In genomic region chr4:8146158-8146557, GRCh38 we compare ENCODE assay signal across 2 cellular contexts.
TF ChIP-seq lines count a peak whose summit lies in the region.

No MANE protein-coding gene starts in this region.

TF ChIP-seq in HepG2, 621 proteins besides CTCF, POLR2A, EP300 and RAD21:
- no peak for TF ChIP-seq HNRNPUL1 (IDR thresholded peaks at IDR 0.05; ENCODE audit: low read depth, low read length)
- TF ChIP-seq CREB1 (IDR thresholded peaks at IDR 0.05), result peak; percentile 95
- TF ChIP-seq CREB1 (CRISPR knock-in tag; IDR thresholded peaks at IDR 0.05), result no peak

TF ChIP-seq in neural cell, 6 proteins besides CTCF, POLR2A, EP300 and RAD21:
- TF ChIP-seq POLR2AphosphoS5 (IDR thresholded peaks at IDR 0.05) (no peak), SMC3 (conservative IDR thresholded peaks at IDR 0.05; ENCODE audit: poor library complexity) (no peak), EZH2 (IDR thresholded peaks at IDR 0.05; ENCODE audit: borderline replicate concordance, insufficient read depth, low read length, poor library complexity, severe bottlenecking) (no peak), MXI1 (conservative IDR thresholded peaks at IDR 0.05; ENCODE audit: poor library complexity, severe bottlenecking) (no peak), REST (IDR thresholded peaks at IDR 0.05; ENCODE audit: borderline replicate concordance) (no peak), TAF1 (IDR thresholded peaks at IDR 0.05; ENCODE audit: low read depth) (no peak)
